In genomic region chr6:63714091-63714490, GRCh38 we compare ENCODE assay signal across 24 cellular contexts.
DNase-seq lines count a peak whose midpoint lies in the region; ATAC-seq, FAIRE-seq and TF ChIP-seq lines count a peak whose summit lies in the region.
"Had no signal": no experiment of that assay in that cellular context is flagged by ENCODE, and none has a peak within 500 bp of the region (broad histone marks: within the 10 kb centered on the region; RNA-seq: fewer than 3 reads in every experiment).

No MANE protein-coding gene starts in this region.

- H3K36me3 ChIP-seq in psoas muscle (ENCODE audit: insufficient read depth in 1 of 2, low read depth in 1 of 2): peaks cover 2 to 59% of the 10 kb centered on the region in 2 donors

- FAIRE-seq in HTR-8/SVneo (lab: Jason Lieb, UNC): no peak
- FAIRE-seq: A549, GM12892 had no signal

- intact Hi-C loops in psoas muscle (cut with DNase I): no loop called here

- no peaks in the 10 kb centered on the region for H3K9me3 Mint-ChIP-seq in effector memory CD8-positive, alpha-beta T cell
- H3K9me3 Mint-ChIP-seq: CD4-positive, alpha-beta T cell; T-helper 2 cell treated with Interferon-gamma antibody and Interleukin-4, amounts not matched to agents 5 μg/mL and 100 μg/mL, for 36 hours had no signal

- no peak overlapping the region for H3K27ac ChIP-seq in psoas muscle
- H3K27ac ChIP-seq: A549, KMS-11 had no signal

- no peaks in the 10 kb centered on the region for H3K27me3 ChIP-seq in psoas muscle (ENCODE audit: insufficient read depth in 3 of 3, low read length in 2 of 3)

- H3K36me3 Mint-ChIP-seq in effector memory CD8-positive, alpha-beta T cell (ENCODE audit: insufficient read depth): peaks cover 40% of the 10 kb centered on the region

- no peaks in the 10 kb centered on the region for H3K9me3 ChIP-seq in psoas muscle
- H3K9me3 ChIP-seq: A549, Caco-2, SK-N-SH had no signal

- TF ChIP-seq CTCF in GM12865 (IDR thresholded peaks at IDR 0.05; ENCODE audit: insufficient read depth, low read depth, low read length, missing control alignments) (no peak), GM13977 (IDR thresholded peaks at IDR 0.05; ENCODE audit: extremely low read depth, insufficient read depth, missing control alignments) (no peak), psoas muscle (IDR thresholded peaks at IDR 0.05) (no peak)

- in situ Hi-C loops in GM13977 (cut with MboI; ENCODE audit: low pct_unique_long_range_greater_than_20kb, low sequenced_read_pairs, unreplicated experiment): no loop called here

- DNase-seq in GM12865 (ENCODE audit: low read depth) (peak; percentile 3), HTR-8/SVneo (ENCODE audit: insufficient read length, low spot score) (no peak), GM13977 (ENCODE audit: low spot score) (no peak), psoas muscle (no peak)
- no peak for DNase-seq in effector memory CD8-positive, alpha-beta T cell
- DNase-seq: Caco-2; CD4-positive, alpha-beta T cell; GOT3; MV-4-11; NCI-H1694 treated with DMSO at 0.1 percent for 48 hours; NCI-H2107; NCI-H510A; NCI-H748 treated with DMSO at 0.1 percent for 48 hours; OCI-M1; SHP77; SK-N-SH had no signal

- H3K4me1 Mint-ChIP-seq in effector memory CD8-positive, alpha-beta T cell (ENCODE audit: low read depth in 2 of 2): peaks cover 3 to 9% of the 10 kb centered on the region in 2 donors

- H3K4me3 ChIP-seq in GM12865 (ENCODE audit: low read depth, low read length) (no peak overlapping the region), psoas muscle (no peak overlapping the region)
- H3K4me3 ChIP-seq: A549 had no signal

- no peaks in the 10 kb centered on the region for H3K4me1 ChIP-seq in psoas muscle
- H3K4me1 ChIP-seq: A549, Caco-2 had no signal

- H3K4me3 Mint-ChIP-seq in effector memory CD8-positive, alpha-beta T cell: no peak overlapping the region
- H3K4me3 Mint-ChIP-seq: CD4-positive, alpha-beta T cell; T-helper 2 cell treated with Interferon-gamma antibody and Interleukin-4, amounts not matched to agents 5 μg/mL and 100 μg/mL, for 36 hours had no signal

- no peaks in the 10 kb centered on the region for H3K27me3 Mint-ChIP-seq in effector memory CD8-positive, alpha-beta T cell
- H3K27me3 Mint-ChIP-seq: CD4-positive, alpha-beta T cell had no signal

- peak; percentile 65 for ATAC-seq in GM18867 (IDR thresholded peaks at IDR 0.05; ENCODE audit: unreplicated experiment)
- ATAC-seq in HG02642 (IDR thresholded peaks at IDR 0.05; ENCODE audit: poor library complexity, unreplicated experiment): peak; percentile 42
- peak; percentile 54 for ATAC-seq in HG03354 (IDR thresholded peaks at IDR 0.05; ENCODE audit: poor library complexity, severe bottlenecking, unreplicated experiment)
- ATAC-seq in psoas muscle: no peak
- no peak for ATAC-seq in effector memory CD8-positive, alpha-beta T cell (replicated peaks)
- ATAC-seq: A549, HCT116 had no signal

- H3K27ac Mint-ChIP-seq in effector memory CD8-positive, alpha-beta T cell: no peak overlapping the region
- H3K27ac Mint-ChIP-seq: CD4-positive, alpha-beta T cell; T-helper 2 cell treated with Interferon-gamma antibody and Interleukin-4, amounts not matched to agents 5 μg/mL and 100 μg/mL, for 36 hours had no signal

Comparison
In these comparisons a context has a peak if more than half of its experiments do, and no peak if none do; other contexts are left out.
1. ATAC-seq: peak in GM18867 (single experiment), HG02642 (single experiment) and HG03354 (single experiment); none in psoas muscle (0 of 4) and effector memory CD8-positive, alpha-beta T cell (single experiment).